Comparison of ENCODE assay signal across 8 cellular contexts in the genomic region with DNA sequence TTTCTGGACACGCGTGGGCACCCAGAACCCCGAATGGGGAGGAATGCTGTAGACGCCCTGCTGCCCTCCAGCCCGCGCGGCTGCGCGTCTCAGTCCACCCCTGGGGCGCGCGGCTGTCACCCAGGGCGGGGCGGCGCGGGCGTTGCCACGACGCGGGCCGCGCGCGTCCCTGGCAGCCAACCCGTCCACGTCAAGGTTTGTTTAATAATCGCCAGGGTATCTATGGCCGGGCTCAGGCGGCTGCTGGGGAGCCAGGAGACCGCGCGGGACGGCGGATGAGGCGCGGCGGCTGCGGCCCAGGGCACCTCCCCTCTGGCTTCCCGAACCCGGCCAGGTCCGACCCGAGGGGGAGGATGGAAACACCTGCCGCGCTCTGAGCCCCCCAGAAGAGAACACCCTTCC. TPM values are rescaled to one million over a fixed set of nuclear protein-coding genes. Genes with fewer than 3 reads are reported as not detected.
DNase-seq lines count a peak whose midpoint lies in the region; TF ChIP-seq lines count a peak whose summit lies in the region.

A gene with protein sequence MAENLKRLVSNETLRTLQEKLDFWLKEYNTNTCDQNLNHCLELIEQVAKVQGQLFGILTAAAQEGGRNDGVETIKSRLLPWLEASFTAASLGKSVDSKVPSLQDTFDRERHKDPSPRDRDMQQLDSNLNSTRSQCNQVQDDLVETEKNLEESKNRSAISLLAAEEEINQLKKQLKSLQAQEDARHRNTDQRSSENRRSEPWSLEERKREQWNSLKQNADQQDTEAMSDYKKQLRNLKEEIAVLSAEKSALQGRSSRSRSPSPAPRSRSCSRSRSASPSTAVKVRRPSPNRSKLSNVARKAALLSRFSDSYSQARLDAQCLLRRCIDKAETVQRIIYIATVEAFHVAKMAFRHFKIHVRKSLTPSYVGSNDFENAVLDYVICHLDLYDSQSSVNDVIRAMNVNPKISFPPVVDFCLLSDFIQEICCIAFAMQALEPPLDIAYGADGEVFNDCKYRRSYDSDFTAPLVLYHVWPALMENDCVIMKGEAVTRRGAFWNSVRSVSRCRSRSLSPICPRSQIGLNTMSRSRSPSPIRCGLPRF (plus strand): TSS at position 92 of the 402 bp plus-strand sequence. CDS start 401 bp downstream, outside the sequence.

- POLR2A ChIA-PET in HEK293T (lab: Yijun Ruan, JAX), result interaction anchor here (1.5 kb wide), 1 partner anchor 14 kb away, joined by 6 read pairs; the partner anchor contains the start of gene SGCB

- H3K4me1 Mint-ChIP-seq in immature natural killer cell, result peaks cover 6 to 7% of the 10 kb centered on the region in 2 donors

- H3K27ac Mint-ChIP-seq in immature natural killer cell, result no peak within 1 kb of the TSS

- H3K9me3 ChIP-seq in SU-DHL-6 (ENCODE audit: insufficient read depth, low read length) (no peaks in the 10 kb centered on the region), neuron (ENCODE audit: low read length) (peaks cover 6% of the 10 kb centered on the region)

- TF ChIP-seq CTCF in SU-DHL-6 (IDR thresholded peaks at IDR 0.05; ENCODE audit: insufficient read depth, low read length, poor library complexity, severe bottlenecking), result no peak
- TF ChIP-seq CTCF in fibroblast of pulmonary artery (IDR thresholded peaks at IDR 0.05; ENCODE audit: low read length, missing control alignments), result no peak

- peak within 1 kb of the TSS in 1 of 5 donors; percentile 26 for H3K4me3 Mint-ChIP-seq in immature natural killer cell

- no peaks in the 10 kb centered on the region for H3K79me2 ChIP-seq in SU-DHL-6 (ENCODE audit: insufficient read depth, low read length)

- H3K27me3 Mint-ChIP-seq in immature natural killer cell (ENCODE audit: low read depth in 3 of 3), result peaks cover 22 to 35% (median 30%) of the 10 kb centered on the region in 3 donors

- no peaks in the 10 kb centered on the region for H3K9me2 ChIP-seq in SU-DHL-6 (replicated peaks; ENCODE audit: insufficient read depth, low read length)

- no peaks in the 10 kb centered on the region for H3K36me3 ChIP-seq in SU-DHL-6 (ENCODE audit: low read length)
- no peaks in the 10 kb centered on the region for H3K36me3 ChIP-seq in neuron (ENCODE audit: insufficient read depth, low read length)

- peaks cover 0 to 24% (median under 1%) of the 10 kb centered on the region in 6 donors for H3K9me3 Mint-ChIP-seq in immature natural killer cell

- no peak within 1 kb of the TSS for H3K27ac ChIP-seq in SU-DHL-6 (ENCODE audit: low read depth, low read length)

- H3K4me3 ChIP-seq in SU-DHL-6 (ENCODE audit: insufficient read depth, low read length, poor library complexity, severe bottlenecking), result peak within 1 kb of the TSS; percentile 16
- H3K4me3 ChIP-seq in fibroblast of pulmonary artery (replicated peaks; ENCODE audit: low read depth, low read length), result peak within 1 kb of the TSS; percentile 72
- H3K4me3 ChIP-seq in neuron (ENCODE audit: low read length), result peak within 1 kb of the TSS; percentile 36

- H3K9ac ChIP-seq in SU-DHL-6 (ENCODE audit: low read length), result peak within 1 kb of the TSS; percentile 18; the same call in 1 of the 2 replicates

- peak; percentile 5 for DNase-seq in NCI-H345 (lab: John Stamatoyannopoulos, UW)
- no peak for DNase-seq in NCI-H345 treated with DMSO at 0.1 percent for 48 hours (lab: John Stamatoyannopoulos, UW; ENCODE audit: unreplicated experiment)
- DNase-seq in HEK293T (ENCODE audit: extremely low spot score), result peak; percentile 51
- no peak for DNase-seq in fibroblast of pulmonary artery (ENCODE audit: low read depth)
- no peak for DNase-seq in RPMI8226
- DNase-seq in immature natural killer cell, result no peak

- H3K27me3 ChIP-seq in SU-DHL-6 (ENCODE audit: low read length) (no peaks in the 10 kb centered on the region), neuron (ENCODE audit: insufficient read depth, low read length) (peaks cover 29% of the 10 kb centered on the region)

- CTCF ChIA-PET in HEK293T (lab: Yijun Ruan, JAX), result no interaction called here

- H3K4me1 ChIP-seq in neuron (ENCODE audit: insufficient read depth, low read length), result no peaks in the 10 kb centered on the region

- H3K36me3 Mint-ChIP-seq in immature natural killer cell, result peaks cover 0 to 4% (median 0%) of the 10 kb centered on the region in 3 donors

- no peaks in the 10 kb centered on the region for H4K20me1 ChIP-seq in SU-DHL-6 (ENCODE audit: low read depth, low read length)

- peak within 1 kb of the TSS; percentile 51 for H3K4me2 ChIP-seq in SU-DHL-6 (ENCODE audit: low read depth, low read length, poor library complexity, severe bottlenecking)

- H2AFZ ChIP-seq in SU-DHL-6 (ENCODE audit: low read depth, low read length, severe bottlenecking), result peak within 1 kb of the TSS; percentile 4
- peak within 1 kb of the TSS; percentile 24 for H2AFZ ChIP-seq in neuron (ENCODE audit: low read depth, low read length)

- peaks cover 7% of the 10 kb centered on the region; the same call in 1 of the 2 replicates for H3F3A ChIP-seq in SU-DHL-6 (ENCODE audit: insufficient read depth)

TF ChIP-seq in HEK293T, 16 proteins besides CTCF, POLR2A, EP300 and RAD21:
- no peak for TF ChIP-seq FOXK2 (IDR thresholded peaks at IDR 0.05)
- TF ChIP-seq NFRKB (IDR thresholded peaks at IDR 0.05), result no peak
- no peak for TF ChIP-seq HDGF (IDR thresholded peaks at IDR 0.05; ENCODE audit: borderline replicate concordance)
- TF ChIP-seq BHLHE40 (IDR thresholded peaks at IDR 0.05; ENCODE audit: borderline replicate concordance), result no peak
- TF ChIP-seq SUZ12 (IDR thresholded peaks at IDR 0.05), result no peak
- no peak for TF ChIP-seq TARDBP (IDR thresholded peaks at IDR 0.05)
- no peak for TF ChIP-seq ELF4 (IDR thresholded peaks at IDR 0.05)
- no peak for TF ChIP-seq LEF1 (IDR thresholded peaks at IDR 0.05; ENCODE audit: borderline replicate concordance)
- TF ChIP-seq, protein P1, sequence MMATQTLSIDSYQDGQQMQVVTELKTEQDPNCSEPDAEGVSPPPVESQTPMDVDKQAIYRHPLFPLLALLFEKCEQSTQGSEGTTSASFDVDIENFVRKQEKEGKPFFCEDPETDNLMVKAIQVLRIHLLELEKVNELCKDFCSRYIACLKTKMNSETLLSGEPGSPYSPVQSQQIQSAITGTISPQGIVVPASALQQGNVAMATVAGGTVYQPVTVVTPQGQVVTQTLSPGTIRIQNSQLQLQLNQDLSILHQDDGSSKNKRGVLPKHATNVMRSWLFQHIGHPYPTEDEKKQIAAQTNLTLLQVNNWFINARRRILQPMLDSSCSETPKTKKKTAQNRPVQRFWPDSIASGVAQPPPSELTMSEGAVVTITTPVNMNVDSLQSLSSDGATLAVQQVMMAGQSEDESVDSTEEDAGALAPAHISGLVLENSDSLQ (IDR thresholded peaks at IDR 0.05), result no peak
- TF ChIP-seq SP1 (IDR thresholded peaks at IDR 0.05), result no peak
- no peak for TF ChIP-seq FOXM1 (IDR thresholded peaks at IDR 0.05; ENCODE audit: borderline replicate concordance)
- TF ChIP-seq ARNT (IDR thresholded peaks at IDR 0.05), result no peak
- TF ChIP-seq L3MBTL2 (conservative IDR thresholded peaks at IDR 0.05), result no peak
- TF ChIP-seq ZNF384 (IDR thresholded peaks at IDR 0.05), result no peak
- TF ChIP-seq FOXA1 (IDR thresholded peaks at IDR 0.05), result no peak
- no peak for TF ChIP-seq CTBP1 (IDR thresholded peaks at IDR 0.05; ENCODE audit: borderline replicate concordance)

RNA-seq across cellular contexts. Expression of the gene that starts here (rescaled TPM):
- polyA plus RNA-seq in immature natural killer cell, result not detected

Comparison
In these comparisons a context has a peak if more than half of its experiments do, and no peak if none do; other contexts are left out.
1. DNase-seq: peak in NCI-H345 (single experiment) and HEK293T (single experiment); none in NCI-H345 treated with DMSO at 0.1 percent for 48 hours (single experiment), fibroblast of pulmonary artery (single experiment), RPMI8226 (single experiment) and immature natural killer cell (0 of 3).
2. H3K4me3 ChIP-seq: peak in every context shown above with its lines; median percentile 72 in fibroblast of pulmonary artery; 36 in neuron; 16 in SU-DHL-6.